ENCODE assay signal across 8 cellular contexts in genomic region chr11:119205574-119206511, GRCh38. TPM values are rescaled to one million over a fixed set of nuclear protein-coding genes. Genes with fewer than 3 reads are reported as not detected.
A peak's percentile ranks its signal among the peaks of the same experiment; 100 is the strongest.
DNase-seq lines count a peak whose midpoint lies in the region; ATAC-seq and TF ChIP-seq lines count a peak whose summit lies in the region.

Gene CBL, plus strand, starts transcription at chr11:119206339. Its CDS starts 79 bp downstream, at chr11:119206418.

- TF ChIP-seq RAD21 in IMR-90 (IDR thresholded peaks at IDR 0.05; ENCODE audit: low read length): peak; percentile 51

- dilution Hi-C loops in IMR-90 (cut with HindIII; ENCODE audit: low sequenced_read_pairs, unreplicated experiment): no loop called here

- H4K20me1 ChIP-seq in IMR-90 (ENCODE audit: insufficient read depth, low read length): peaks cover 30% of the 10 kb centered on the region

- POLR2A ChIA-PET in IMR-90 (lab: Charles Lee; ENCODE audit: unreplicated experiment): interaction anchor here (0.5 to 0.9 kb wide), 2 partner anchors 27 to 132 kb away, joined by 4 to 12 read pairs; no protein-coding TSS in a partner anchor

- peak within 1 kb of the TSS; percentile 72 for H4K5ac ChIP-seq in IMR-90 (ENCODE audit: low read depth, low read length)

- peak; percentile 86 for TF ChIP-seq CTCF in IMR-90 (conservative IDR thresholded peaks at IDR 0.05; ENCODE audit: low read depth, low read length)

- peak within 1 kb of the TSS; percentile 88 for H3K23ac ChIP-seq in IMR-90 (ENCODE audit: low read depth, low read length)

- in situ Hi-C loops in IMR-90 (cut with MboI; ENCODE audit: low sequenced_read_pairs): no loop called here

- H4K91ac ChIP-seq in IMR-90 (ENCODE audit: insufficient read depth, low read depth, low read length): peak within 1 kb of the TSS; percentile 88

- peak within 1 kb of the TSS; percentile 96 for H3K4ac ChIP-seq in IMR-90 (ENCODE audit: low read depth, low read length)

- H3K9ac ChIP-seq in IMR-90 (ENCODE audit: low read depth, low read length): peak within 1 kb of the TSS; percentile 98
- peak within 1 kb of the TSS; percentile 78 to 88 for H3K9ac ChIP-seq in mucosa of rectum (ENCODE audit: low read depth in 1 of 2, low read length in 2 of 2)

- H3K36me3 ChIP-seq in IMR-90 (ENCODE audit: control insufficient read depth, insufficient read depth, low read length): no peaks in the 10 kb centered on the region
- no peaks in the 10 kb centered on the region for H3K36me3 ChIP-seq in mucosa of rectum (ENCODE audit: control insufficient read depth in 2 of 2, insufficient read depth in 2 of 2, low read length in 2 of 2)

- H3K4me1 ChIP-seq in IMR-90 (ENCODE audit: control insufficient read depth, insufficient read depth, low read length) (peaks cover 5% of the 10 kb centered on the region), mucosa of rectum (ENCODE audit: control insufficient read depth in 2 of 2, insufficient read depth in 2 of 2, low read length in 2 of 2) (peaks cover 9 to 10% of the 10 kb centered on the region in 2 donors)

- H3K14ac ChIP-seq in IMR-90 (replicated peaks; ENCODE audit: low read depth, low read length): peak within 1 kb of the TSS; percentile 91

- no peaks in the 10 kb centered on the region for H3K27me3 ChIP-seq in IMR-90 (ENCODE audit: control insufficient read depth, insufficient read depth, low read length)
- no peaks in the 10 kb centered on the region for H3K27me3 ChIP-seq in mucosa of rectum (ENCODE audit: control insufficient read depth in 2 of 2, insufficient read depth in 2 of 2, low read length in 2 of 2)

- H3K4me2 ChIP-seq in IMR-90 (ENCODE audit: low read depth, low read length): peak within 1 kb of the TSS; percentile 92

- DNase-seq in DMS114 treated with DMSO at 0.1 percent for 48 hours (lab: John Stamatoyannopoulos, UW; ENCODE audit: unreplicated experiment): peak; percentile 56
- peak; percentile 84 for DNase-seq in IMR-90
- DNase-seq in OCI-M1 (lab: John Stamatoyannopoulos, UW): peak; percentile 97
- peak; percentile 96 for DNase-seq in activated T-cell treated with anti-CD3 and anti-CD28 coated beads for 48 hours (ENCODE audit: low read depth)
- DNase-seq in erythroblast (lab: John Stamatoyannopoulos, UW): peak; percentile 90 to 95
- peak; percentile 89 to 98 for DNase-seq in stimulated activated CD8-positive, alpha-beta memory T cell treated with anti-CD3 and anti-CD28 coated beads, Interleukin-4, amount 100 ng/mL, for 4 hours (ENCODE audit: low read depth in 2 of 2, low spot score in 1 of 2)

- intact Hi-C loops in IMR-90 (cut with micrococcal nuclease): loop anchor here (1.0 to 5.0 kb wide), 5 partner anchors 56 to 268 kb away; no protein-coding TSS in a partner anchor

- peak within 1 kb of the TSS; percentile 98 for H2AK9ac ChIP-seq in IMR-90 (replicated peaks; ENCODE audit: low read depth, low read length, poor library complexity)

- CTCF ChIA-PET in IMR-90 (lab: Yijun Ruan, JAX): interaction anchor here (0.5 to 1.6 kb wide), 11 partner anchors 9 to 135 kb away, joined by 3 to 8 read pairs (median 3); partner anchors contain the start of gene C1QTNF5

- H3K27ac ChIP-seq in IMR-90 (ENCODE audit: insufficient read depth, low read length) (peak within 1 kb of the TSS; percentile 99), mucosa of rectum (ENCODE audit: low read depth in 2 of 2, low read length in 2 of 2) (peak within 1 kb of the TSS; percentile 89 to 94)

- H3K4me3 ChIP-seq in IMR-90 (ENCODE audit: insufficient read depth, low read depth, low read length) (peak within 1 kb of the TSS; percentile 100), mucosa of rectum (ENCODE audit: low read length in 2 of 2) (peak within 1 kb of the TSS; percentile 76 to 90)

- H3K9me3 ChIP-seq in IMR-90 (ENCODE audit: control insufficient read depth, insufficient read depth, low read length) (no peaks in the 10 kb centered on the region), mucosa of rectum (ENCODE audit: control insufficient read depth in 2 of 2, low read length in 2 of 2) (no peaks in the 10 kb centered on the region)

- peak within 1 kb of the TSS; percentile 45; the same call in 2 of the 3 replicates for H2BK15ac ChIP-seq in IMR-90 (ENCODE audit: low read depth, low read length)

- no TSS peak for BruUV-seq in IMR-90 (replicated peaks; lab: Mats Ljungman, UMichigan)

- WGBS in IMR-90 (ENCODE audit: extremely low coverage in 2 of 2, insufficient read length in 1 of 2), 2 experiments: 0% methylated on average over 33 of the region's 89 CpGs; no CpG with 5 or more reads in 1 of the 2 experiments

- peak within 1 kb of the TSS; percentile 92 for H3K56ac ChIP-seq in IMR-90 (ENCODE audit: extremely low read depth, insufficient read depth, low read length)

- H2BK20ac ChIP-seq in IMR-90 (ENCODE audit: low read depth, low read length): no peak within 1 kb of the TSS

- H2BK5ac ChIP-seq in IMR-90 (ENCODE audit: low read depth, low read length, poor library complexity, severe bottlenecking): peak within 1 kb of the TSS; percentile 97

- H3K9me1 ChIP-seq in IMR-90 (ENCODE audit: insufficient read depth, low read length): peaks cover 9% of the 10 kb centered on the region

- ATAC-seq in GM21526 (IDR thresholded peaks at IDR 0.05; ENCODE audit: low FRiP score, unreplicated experiment): peak; percentile 77
- ATAC-seq in IMR-90 (ENCODE audit: low read depth): peak; percentile 93

- TF ChIP-seq POLR2A in IMR-90 (IDR thresholded peaks at IDR 0.05; ENCODE audit: low read depth, low read length): peak; percentile 59; the same call in 1 of the 2 replicates
- TF ChIP-seq POLR2A in erythroblast (IDR thresholded peaks at IDR 0.05; ENCODE audit: low read length): no peak

- peak within 1 kb of the TSS; percentile 97 for H2AK5ac ChIP-seq in IMR-90 (ENCODE audit: low read depth, low read length)

- peak within 1 kb of the TSS; percentile 66 to 79; a peak in 3 of 4 replicates for H4K8ac ChIP-seq in IMR-90 (ENCODE audit: low read depth in 2 of 2, low read length in 2 of 2)

- peak within 1 kb of the TSS; percentile 79 for H2BK120ac ChIP-seq in IMR-90 (ENCODE audit: low read depth, low read length)

- peaks cover 0 to 26% of the 10 kb centered on the region in 2 experiments; a peak in 2 of 4 replicates for H3K79me1 ChIP-seq in IMR-90 (ENCODE audit: low read depth in 1 of 2, low read length in 2 of 2)

- peak within 1 kb of the TSS; percentile 98 for H2AFZ ChIP-seq in IMR-90 (replicated peaks; ENCODE audit: low read length, poor library complexity)

- peak within 1 kb of the TSS; percentile 80 for H3K18ac ChIP-seq in IMR-90 (ENCODE audit: low read depth, low read length)

TF ChIP-seq in IMR-90, 13 proteins besides CTCF, POLR2A, EP300 and RAD21:
- peak; percentile 94 for TF ChIP-seq MAZ (IDR thresholded peaks at IDR 0.05; ENCODE audit: borderline replicate concordance, low read depth, low read length)
- no peak for TF ChIP-seq RFX5 (IDR thresholded peaks at IDR 0.05; ENCODE audit: low read depth, low read length)
- no peak for TF ChIP-seq ELK1 (IDR thresholded peaks at IDR 0.05; ENCODE audit: borderline replicate concordance, low read depth, low read length)
- TF ChIP-seq SMC3 (IDR thresholded peaks at IDR 0.05; ENCODE audit: low read depth, low read length): peak; percentile 71
- TF ChIP-seq BHLHE40 (IDR thresholded peaks at IDR 0.05; ENCODE audit: low read depth, low read length): peak; percentile 29; the same call in 1 of the 2 replicates
- TF ChIP-seq MXI1 (IDR thresholded peaks at IDR 0.05; ENCODE audit: borderline replicate concordance, low read depth, low read length): peak; percentile 60; the same call in 1 of the 2 replicates

RNA-seq across cellular contexts. Expression of gene CBL, which starts in this region (rescaled TPM):
- 6.1 and 7.2 TPM in 2 replicates for total RNA-seq in IMR-90 (2012; rRNA removed)
- polyA plus RNA-seq in IMR-90 (2012; rRNA removed): 11.8 TPM in 2 replicates
- polyA plus RNA-seq in IMR-90 (2012; cell fraction: cytosol; rRNA removed): 4.6 and 5.6 TPM in 2 replicates
- 8.8 and 20.4 TPM in 2 replicates for polyA plus RNA-seq in IMR-90 (2012; cell fraction: nucleus; rRNA removed; ENCODE audit: low replicate concordance)

Comparison
In these comparisons a context has a peak if more than half of its experiments do, and no peak if none do; other contexts are left out.
1. Peak in every context shown above with its lines: DNase-seq, ATAC-seq, H3K4me3 ChIP-seq and H3K27ac ChIP-seq.